In the genomic region with DNA sequence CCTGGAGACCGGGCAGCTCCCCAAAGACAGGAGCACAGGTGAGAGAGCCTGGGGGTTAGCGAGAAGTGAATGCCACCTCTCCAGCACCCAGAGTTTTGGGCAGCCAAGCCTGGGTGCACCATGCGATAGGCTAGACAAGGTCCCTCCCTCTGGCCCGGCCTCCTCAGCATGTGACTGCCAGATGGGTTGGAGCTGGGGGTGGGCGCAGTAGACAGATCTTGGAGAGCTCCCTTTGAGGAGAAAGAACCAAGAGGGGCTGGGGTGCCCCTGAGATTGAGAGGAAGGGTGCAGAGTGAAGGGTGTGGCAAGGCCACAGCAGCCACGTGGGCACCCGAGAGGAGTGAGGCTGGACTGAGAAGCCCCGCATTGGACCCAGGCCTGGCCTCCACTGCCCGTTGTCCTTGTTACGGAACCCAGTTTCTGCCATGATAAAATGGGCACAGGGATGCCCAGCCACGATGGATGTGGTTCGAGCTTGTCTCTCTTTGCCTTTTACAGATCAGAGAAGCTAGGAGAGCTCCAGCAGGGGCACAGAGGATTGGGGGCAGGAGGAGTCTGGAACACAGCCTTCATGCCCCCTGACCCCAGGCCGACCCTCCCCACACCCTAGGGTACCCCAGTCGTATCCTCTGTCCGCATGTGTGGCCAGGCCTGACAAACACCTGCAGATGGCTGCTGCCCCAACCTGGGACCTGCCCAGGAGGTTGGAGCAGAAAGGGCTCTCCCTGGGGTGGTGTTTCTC, we compare ENCODE assay signal across 11 cellular contexts. TPM values are rescaled to one million over a fixed set of nuclear protein-coding genes. Genes with fewer than 3 reads are reported as not detected.
A peak's percentile ranks its signal among the peaks of the same experiment; 100 is the strongest.
DNase-seq lines count a peak whose midpoint lies in the region; ATAC-seq and TF ChIP-seq lines count a peak whose summit lies in the region.
"Had no signal": no experiment of that assay in that cellular context is flagged by ENCODE, and none has a peak within 500 bp of the region (broad histone marks: within the 10 kb centered on the region; RNA-seq: fewer than 3 reads in every experiment).

No MANE protein-coding gene starts in this region.

- no peak overlapping the region for H3K4ac ChIP-seq in trophoblast cell (ENCODE audit: low read depth, low read length)

- no peak overlapping the region for H2BK120ac ChIP-seq in trophoblast cell (ENCODE audit: insufficient read depth, low read length, poor library complexity)

- H3F3A ChIP-seq in PC-3 (ENCODE audit: low read length, unreplicated experiment), result no peaks in the 10 kb centered on the region

- no peak overlapping the region for H2BK5ac ChIP-seq in trophoblast cell (ENCODE audit: low read depth, low read length, poor library complexity)

- no peaks in the 10 kb centered on the region for H3K27me3 ChIP-seq in DND-41 (ENCODE audit: insufficient read depth, low read length, poor library complexity)
- H3K27me3 ChIP-seq in PC-3 (ENCODE audit: low read length), result no peaks in the 10 kb centered on the region
- no peaks in the 10 kb centered on the region for H3K27me3 ChIP-seq in endodermal cell (ENCODE audit: control insufficient read depth, insufficient read depth, low read length, poor library complexity, severe bottlenecking)
- no peaks in the 10 kb centered on the region for H3K27me3 ChIP-seq in trophoblast cell (ENCODE audit: insufficient read depth, low read length)

- no peaks in the 10 kb centered on the region for H3K9me3 Mint-ChIP-seq in endodermal cell

- H3K23ac ChIP-seq in trophoblast cell (ENCODE audit: low read length), result no peak overlapping the region

- peaks cover 58% of the 10 kb centered on the region for H3K4me1 Mint-ChIP-seq in endodermal cell

- peaks cover 17% of the 10 kb centered on the region for H3K36me3 Mint-ChIP-seq in endodermal cell (ENCODE audit: low read depth)

- no peak for TF ChIP-seq POLR2A in GM18505 (IDR thresholded peaks at IDR 0.05; ENCODE audit: borderline replicate concordance, extremely low read depth, insufficient read depth, insufficient read length)

- intact Hi-C loops in PC-3 (cut with micrococcal nuclease), result no loop called here

- H3K4me2 ChIP-seq in DND-41 (ENCODE audit: insufficient read depth, low read length), result peak overlapping the region; percentile 97
- H3K4me2 ChIP-seq in PC-3 (ENCODE audit: low read length), result peak overlapping the region; percentile 89
- H3K4me2 ChIP-seq in trophoblast cell (ENCODE audit: low read length), result no peak overlapping the region

- H3K4me3 ChIP-seq in DND-41 (ENCODE audit: low read depth in 1 of 2, low read length in 2 of 2) (peak overlapping the region in 1 of 2 experiments; percentile 92; a peak in 2 of 4 replicates), PC-3 (ENCODE audit: low read length) (peak overlapping the region; percentile 68), endodermal cell (ENCODE audit: low read length) (peak overlapping the region; percentile 87), trophoblast cell (ENCODE audit: low read depth, low read length) (no peak overlapping the region)

- ATAC-seq in DND-41 (ENCODE audit: insufficient read depth, low read depth) (no peak), PC-3 (no peak), GM18873 (IDR thresholded peaks at IDR 0.05; ENCODE audit: low FRiP score, unreplicated experiment) (no peak), GM18505 (IDR thresholded peaks at IDR 0.05; ENCODE audit: unreplicated experiment) (no peak)

- TF ChIP-seq CTCF in DND-41 (IDR thresholded peaks at IDR 0.05; ENCODE audit: borderline replicate concordance, extremely low read depth, low read length, poor library complexity, severe bottlenecking), result no peak
- no peak for TF ChIP-seq CTCF in PC-3 (conservative IDR thresholded peaks at IDR 0.05; ENCODE audit: low read depth, low read length)
- TF ChIP-seq CTCF in endodermal cell (conservative IDR thresholded peaks at IDR 0.05), result no peak

- DNase-seq in DND-41 (no peak), PC-3 (no peak), endodermal cell (peak; percentile 48), trophoblast cell (no peak), SW 1271 (lab: John Stamatoyannopoulos, UW) (no peak), Ammon's horn (ENCODE audit: low spot score) (no peak)

- CTCF ChIA-PET in PC-3 (lab: Charles Lee), result no interaction called here

- peak overlapping the region; percentile 74 for H4K91ac ChIP-seq in trophoblast cell (ENCODE audit: low read depth, low read length)

- no peak overlapping the region for H4K12ac ChIP-seq in trophoblast cell (ENCODE audit: low read depth, low read length)

- H3K4me1 ChIP-seq in DND-41 (ENCODE audit: insufficient read depth, low read length) (peaks cover 32% of the 10 kb centered on the region), PC-3 (ENCODE audit: insufficient read depth, low read length) (peaks cover 22% of the 10 kb centered on the region), endodermal cell (ENCODE audit: control insufficient read depth, insufficient read depth, low read length) (peaks cover 28% of the 10 kb centered on the region), trophoblast cell (ENCODE audit: control insufficient read depth in 1 of 2, insufficient read depth in 2 of 2, low read length in 2 of 2) (peaks cover 24 to 30% of the 10 kb centered on the region in 2 experiments)

- H3K79me1 ChIP-seq in trophoblast cell (ENCODE audit: low read length), result peaks cover 16% of the 10 kb centered on the region

- peak overlapping the region; percentile 8 for H4K8ac ChIP-seq in trophoblast cell (ENCODE audit: low read depth, low read length)

- no TSS peak for BruUV-seq in PC-3 (replicated peaks; lab: Mats Ljungman, UMichigan)

- H3K27ac Mint-ChIP-seq in endodermal cell, result peak overlapping the region; percentile 82

- H3K27me3 Mint-ChIP-seq in endodermal cell (ENCODE audit: insufficient read depth), result peaks cover 1% of the 10 kb centered on the region

- H3K9me3 ChIP-seq in DND-41 (ENCODE audit: insufficient read depth, low read length, severe bottlenecking), result no peaks in the 10 kb centered on the region
- no peaks in the 10 kb centered on the region for H3K9me3 ChIP-seq in PC-3 (ENCODE audit: low read length)
- no peaks in the 10 kb centered on the region for H3K9me3 ChIP-seq in endodermal cell (ENCODE audit: control insufficient read depth, low read length)
- peaks cover 2% of the 10 kb centered on the region for H3K9me3 ChIP-seq in trophoblast cell (ENCODE audit: insufficient read depth, low read depth, low read length)

- H3K27ac ChIP-seq in DND-41 (ENCODE audit: low read length) (peak overlapping the region; percentile 40; the same call in 1 of the 2 replicates), PC-3 (ENCODE audit: low read length) (no peak overlapping the region), endodermal cell (ENCODE audit: low read depth, low read length) (no peak overlapping the region), trophoblast cell (ENCODE audit: low read depth, low read length) (no peak overlapping the region)

- H3K18ac ChIP-seq in trophoblast cell (ENCODE audit: low read length), result peak overlapping the region; percentile 66

- no peaks in the 10 kb centered on the region for H3K9me2 ChIP-seq in PC-3 (replicated peaks; ENCODE audit: low read length)

- WGBS in endodermal cell (ENCODE audit: insufficient coverage in 1 of 2, insufficient read length in 1 of 2), 2 experiments, result 91 to 92% methylated on average over 9 to 15 of the region's 15 CpGs
- WGBS in trophoblast cell (ENCODE audit: extremely low coverage, insufficient coverage, insufficient read length), result no CpG with 5 or more reads among the region's 15 CpGs

- POLR2A ChIA-PET in PC-3 (lab: Charles Lee; ENCODE audit: unreplicated experiment), result no interaction called here

- H3K79me2 ChIP-seq in DND-41 (ENCODE audit: insufficient read depth, low read length) (peaks cover 4% of the 10 kb centered on the region; the same call in 1 of the 2 replicates), PC-3 (ENCODE audit: low read length) (peaks cover 13% of the 10 kb centered on the region), trophoblast cell (ENCODE audit: control insufficient read depth, insufficient read depth, low read length, poor library complexity) (peaks cover 4% of the 10 kb centered on the region)

- no peak overlapping the region for H2BK12ac ChIP-seq in trophoblast cell (ENCODE audit: low read length)

- no peak overlapping the region for H2AK5ac ChIP-seq in trophoblast cell (ENCODE audit: low read length)

- H3K9ac ChIP-seq in DND-41 (ENCODE audit: low read depth, low read length) (peak overlapping the region; percentile 90; the same call in 1 of the 2 replicates), PC-3 (ENCODE audit: low read length) (0 out of 2 replicates have a peak overlapping the region, but pooled peaks have one; percentile 8), endodermal cell (ENCODE audit: extremely low read depth, low read length, poor library complexity, severe bottlenecking) (peak overlapping the region; percentile 25), trophoblast cell (ENCODE audit: low read length) (no peak overlapping the region)

- H4K20me1 ChIP-seq in DND-41 (ENCODE audit: insufficient read depth, low read length), result peaks cover 11% of the 10 kb centered on the region; the same call in 1 of the 2 replicates
- H4K20me1 ChIP-seq in PC-3 (ENCODE audit: low read length), result no peaks in the 10 kb centered on the region

- peak overlapping the region; percentile 88 for H3K4me3 Mint-ChIP-seq in endodermal cell

- no peak overlapping the region for H3K14ac ChIP-seq in trophoblast cell (ENCODE audit: low read length)

- H3K36me3 ChIP-seq in DND-41 (ENCODE audit: insufficient read depth, low read length) (peaks cover 8% of the 10 kb centered on the region; the same call in 1 of the 2 replicates), PC-3 (ENCODE audit: low read depth, low read length) (peaks cover 2% of the 10 kb centered on the region; the same call in 1 of the 2 replicates), endodermal cell (ENCODE audit: control insufficient read depth, insufficient read depth, low read length) (peaks cover 23% of the 10 kb centered on the region), trophoblast cell (ENCODE audit: control insufficient read depth in 1 of 2, insufficient read depth in 2 of 2, low read length in 2 of 2) (peaks cover 8 to 13% of the 10 kb centered on the region in 2 experiments)

- H2AFZ ChIP-seq in DND-41 (ENCODE audit: low read depth, low read length) (no peak overlapping the region), PC-3 (ENCODE audit: low read length) (no peak overlapping the region), trophoblast cell (ENCODE audit: insufficient read depth, low read length, poor library complexity) (no peak overlapping the region)

RNA-seq across cellular contexts. Expression of a gene that starts 1.3 kb away (rescaled TPM):
- total RNA-seq in PC-3 (2014; rRNA removed) (94.6 and 101 TPM in 2 replicates), endodermal cell (100 to 1,000 TPM; 215 to 339 TPM)
- 60.9 TPM for polyA plus RNA-seq in endodermal cell (2013, experiment 1 of 2)
- 57.1 TPM for polyA plus RNA-seq in endodermal cell (2013, experiment 2 of 2)
- polyA plus RNA-seq in trophoblast cell (2013), result 82.7 and 84.5 TPM in 2 replicates

RNA-seq across cellular contexts. Expression of a gene that starts 3.6 kb away (rescaled TPM):
- total RNA-seq in PC-3 (2014; rRNA removed) (0.87 and 1.2 TPM in 2 replicates), endodermal cell (10 to 100 TPM; 10.9 to 13.4 TPM)
- 4.6 TPM for polyA plus RNA-seq in endodermal cell (2013, experiment 1 of 2)
- polyA plus RNA-seq in endodermal cell (2013, experiment 2 of 2), result 5.1 TPM
- 13.6 and 14.0 TPM in 2 replicates for polyA plus RNA-seq in trophoblast cell (2013)
- total RNA-seq: RPMI7951 had no signal

RNA-seq across cellular contexts. Expression of a gene that starts 15.3 kb away (rescaled TPM):
- total RNA-seq in PC-3 (2014; rRNA removed), result 84.3 and 113 TPM in 2 replicates
- total RNA-seq in endodermal cell, result 100 to 1,000 TPM; 159 to 206 TPM
- 128 TPM for polyA plus RNA-seq in endodermal cell (2013, experiment 1 of 2)
- polyA plus RNA-seq in endodermal cell (2013, experiment 2 of 2), result 116 TPM
- 95.6 and 95.9 TPM in 2 replicates for polyA plus RNA-seq in trophoblast cell (2013)

RNA-seq across cellular contexts. Expression of a gene that starts 28.2 kb away (rescaled TPM):
- not detected in 2 replicates for total RNA-seq in PC-3 (2014; rRNA removed)
- 1 to 10 TPM in 1 of 2 donors, under 1 TPM in 1; 0.51 to 1.2 TPM for total RNA-seq in endodermal cell
- 0.82 TPM for polyA plus RNA-seq in endodermal cell (2013, experiment 1 of 2)
- polyA plus RNA-seq in endodermal cell (2013, experiment 2 of 2), result 0.95 TPM
- polyA plus RNA-seq in trophoblast cell (2013), result 0.08 and 0.19 TPM in 2 replicates
- total RNA-seq: cardiac septum, renal cortical epithelial cell, RPMI7951 had no signal

RNA-seq across cellular contexts. Expression of a gene that starts 34.4 kb away (rescaled TPM):
- total RNA-seq in PC-3 (2014; rRNA removed), result not detected in 2 replicates
- not detected for total RNA-seq in endodermal cell
- not detected for polyA plus RNA-seq in endodermal cell (2013, experiment 1 of 2)
- polyA plus RNA-seq in endodermal cell (2013, experiment 2 of 2), result not detected
- polyA plus RNA-seq in trophoblast cell (2013), result 0.03 TPM in 1 of 2 replicates, not detected in the other
- total RNA-seq: cardiac septum, renal cortical epithelial cell, RPMI7951 had no signal
